ENCODE assay signal across 8 cellular contexts in genomic region chr2:43169987-43170732, GRCh38. TPM values are rescaled to one million over a fixed set of nuclear protein-coding genes. Genes with fewer than 3 reads are reported as not detected.
DNase-seq lines count a peak whose midpoint lies in the region; ATAC-seq, FAIRE-seq and TF ChIP-seq lines count a peak whose summit lies in the region.

No MANE protein-coding gene starts in this region.

- H3K27me3 Mint-ChIP-seq in naive thymus-derived CD8-positive, alpha-beta T cell: no peaks in the 10 kb centered on the region

- ATAC-seq in naive thymus-derived CD8-positive, alpha-beta T cell: peak; percentile 8 to 19
- ATAC-seq in GM21786 (IDR thresholded peaks at IDR 0.05; ENCODE audit: unreplicated experiment): no peak

- peaks cover 42 to 86% (median 77%) of the 10 kb centered on the region in 4 donors for H3K4me1 Mint-ChIP-seq in naive thymus-derived CD8-positive, alpha-beta T cell

- peaks cover 19% of the 10 kb centered on the region for H3K9me3 ChIP-seq in WERI-Rb-1 (ENCODE audit: severe bottlenecking)

- peak; percentile 6 for DNase-seq in NCI-H1092 treated with DMSO at 0.1 percent for 48 hours (lab: John Stamatoyannopoulos, UW)
- no peak for DNase-seq in NCI-H1092 (lab: John Stamatoyannopoulos, UW)
- peak; percentile 71 for DNase-seq in WERI-Rb-1
- DNase-seq in choroid plexus epithelial cell (ENCODE audit: low read depth): no peak
- peak in 8 of 10 donors; percentile 47 to 77 (median 69) for DNase-seq in naive thymus-derived CD8-positive, alpha-beta T cell
- DNase-seq in putamen (ENCODE audit: low spot score): no peak
- no peak for DNase-seq in HTR-8/SVneo (ENCODE audit: insufficient read length, low spot score)

- H3K4me3 Mint-ChIP-seq in naive thymus-derived CD8-positive, alpha-beta T cell: peak overlapping the region; percentile 65 to 95 (median 88)

- peaks cover 0 to 9% (median 0%) of the 10 kb centered on the region in 9 donors for H3K9me3 Mint-ChIP-seq in naive thymus-derived CD8-positive, alpha-beta T cell

- POLR2A ChIA-PET in naive thymus-derived CD8-positive, alpha-beta T cell (lab: Charles Lee): interaction anchor here (0.5 to 43.5 kb wide), 10 partner anchors 9 to 359 kb away, joined by 3 to 1530 read pairs (median 43); partner anchors contain the start of gene ZFP36L2

- H3K27ac ChIP-seq in WERI-Rb-1: no peak overlapping the region

- FAIRE-seq in HTR-8/SVneo (lab: Jason Lieb, UNC): no peak

- peaks cover 0 to 4% (median 0%) of the 10 kb centered on the region in 3 donors for H3K36me3 Mint-ChIP-seq in naive thymus-derived CD8-positive, alpha-beta T cell

- H3K27ac Mint-ChIP-seq in naive thymus-derived CD8-positive, alpha-beta T cell: peak overlapping the region; percentile 94 to 100 (median 97)

- TF ChIP-seq CTCF in WERI-Rb-1 (IDR thresholded peaks at IDR 0.05; ENCODE audit: low read depth, low read length) (peak; percentile 93), choroid plexus epithelial cell (conservative IDR thresholded peaks at IDR 0.05; ENCODE audit: low read depth, low read length) (peak; percentile 62)

- no peaks in the 10 kb centered on the region for H3K27me3 ChIP-seq in WERI-Rb-1 (ENCODE audit: insufficient read depth, low read depth, severe bottlenecking)

- H3K4me3 ChIP-seq in WERI-Rb-1 (ENCODE audit: low read depth, low read length): no peak overlapping the region
- H3K4me3 ChIP-seq in choroid plexus epithelial cell (ENCODE audit: low read depth, low read length): no peak overlapping the region

- H3K36me3 ChIP-seq in WERI-Rb-1: no peaks in the 10 kb centered on the region

RNA-seq across cellular contexts. Expression of gene ZFP36L2, which starts 56.2 kb away (rescaled TPM):
- total RNA-seq in naive thymus-derived CD8-positive, alpha-beta T cell: 100 to 1,000 TPM; 264 to 274 TPM
- 100 to 1,000 TPM; 222 to 420 (median 390) TPM for polyA plus RNA-seq in naive thymus-derived CD8-positive, alpha-beta T cell

Comparison
In these comparisons a context has a peak if more than half of its experiments do, and no peak if none do; other contexts are left out.
1. DNase-seq: peak in NCI-H1092 treated with DMSO at 0.1 percent for 48 hours (single experiment), WERI-Rb-1 (single experiment) and naive thymus-derived CD8-positive, alpha-beta T cell (8 of 10); none in NCI-H1092 (single experiment), choroid plexus epithelial cell (single experiment), putamen (single experiment) and HTR-8/SVneo (single experiment).